Comparison of ENCODE assay signal across 8 cellular contexts in the genomic region with DNA sequence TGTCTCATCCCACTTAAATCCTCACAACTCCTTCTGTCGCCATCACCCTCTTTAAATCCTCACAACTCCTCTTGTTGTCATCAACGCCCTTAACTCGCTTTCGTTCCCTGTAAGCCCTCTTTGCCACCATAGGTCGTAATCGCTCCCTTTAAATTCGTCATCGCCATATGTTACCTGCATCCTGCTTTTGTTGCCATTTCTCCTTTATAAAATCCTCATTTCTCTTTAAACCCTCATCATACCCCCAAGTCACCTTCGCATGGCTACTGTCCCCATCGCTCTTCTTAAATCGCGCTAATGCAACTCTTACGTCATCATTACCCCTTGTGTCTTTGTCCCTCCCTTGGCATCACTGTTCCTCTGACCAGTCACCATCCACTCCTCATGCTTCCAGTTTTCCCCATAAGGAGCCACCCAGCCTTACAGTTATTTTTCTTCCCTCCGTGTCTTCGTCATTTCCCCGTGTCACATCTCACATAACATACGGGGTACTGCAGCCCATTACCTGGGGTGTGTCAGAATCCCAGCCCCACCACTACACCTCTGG. TPM values are rescaled to one million over a fixed set of nuclear protein-coding genes. Genes with fewer than 3 reads are reported as not detected.
DNase-seq lines count a peak whose midpoint lies in the region; ATAC-seq, FAIRE-seq and TF ChIP-seq lines count a peak whose summit lies in the region.

No MANE protein-coding gene starts in this region.

- H2BK15ac ChIP-seq in H1 (ENCODE audit: low read length): no peak overlapping the region

- peaks cover 0 to 5% (median 0%) of the 10 kb centered on the region in 5 donors for H3K36me3 Mint-ChIP-seq in naive thymus-derived CD4-positive, alpha-beta T cell

- CTCF ChIA-PET in H1 (lab: Charles Lee; ENCODE audit: partially characterized antibody): interaction anchor here (2.9 kb wide), 1 partner anchor 116 kb away, joined by 8 read pairs; the partner anchor contains the start of gene BLVRB
- CTCF ChIA-PET in naive thymus-derived CD4-positive, alpha-beta T cell (lab: Charles Lee): interaction anchor here (0.6 kb wide), 1 partner anchor 1715 kb away, joined by 3 read pairs; no protein-coding TSS in a partner anchor

- DNase-seq in Caki2 (ENCODE audit: low read depth): peak; percentile 64
- peak; percentile 46 for DNase-seq in HT-29 (ENCODE audit: low spot score)
- peak; percentile 26 for DNase-seq in SK-MEL-5 (ENCODE audit: low read depth, low spot score)
- no peak for DNase-seq in H1 (ENCODE audit: low read depth in 1 of 2, low spot score in 2 of 2)
- DNase-seq in naive thymus-derived CD4-positive, alpha-beta T cell: peak in 3 of 9 donors; percentile 12 to 26 (median 20)
- no peak for DNase-seq in HPDE6-E6E7 (ENCODE audit: extremely low spot score)

- H2BK20ac ChIP-seq in H1 (ENCODE audit: low read length): no peak overlapping the region

- H3K4ac ChIP-seq in H1 (replicated peaks; ENCODE audit: insufficient read length, low read depth, low read length): peak overlapping the region; percentile 82

- H3K56ac ChIP-seq in H1 (replicated peaks; ENCODE audit: insufficient read length, low read depth, low read length): no peak overlapping the region

- ATAC-seq in naive thymus-derived CD4-positive, alpha-beta T cell: no peak
- ATAC-seq in HG03432 (IDR thresholded peaks at IDR 0.05; ENCODE audit: unreplicated experiment): no peak
- ATAC-seq in HG03342 (IDR thresholded peaks at IDR 0.05; ENCODE audit: unreplicated experiment): no peak

- H2AK5ac ChIP-seq in H1 (ENCODE audit: low read depth, low read length): peak overlapping the region; percentile 69; the same call in 1 of the 2 replicates

- H3K18ac ChIP-seq in H1 (ENCODE audit: extremely low read depth, low read length): peak overlapping the region; percentile 1

- TF ChIP-seq CTCF in H1 (IDR thresholded peaks at IDR 0.05; ENCODE audit: control extremely low read depth in 1 of 3, insufficient read depth in 1 of 3, low read depth in 1 of 3, low read length in 3 of 3): no peak

- H3K9me3 Mint-ChIP-seq in naive thymus-derived CD4-positive, alpha-beta T cell: peaks cover 0 to 4% (median 0%) of the 10 kb centered on the region in 11 donors

- H4K20me1 ChIP-seq in H1 (replicated peaks in 1 of 2; ENCODE audit: control insufficient read depth in 1 of 2, insufficient read depth in 2 of 2, low read length in 2 of 2): peaks cover 0 to 2% of the 10 kb centered on the region in 2 experiments

- POLR2A ChIA-PET in H1 (lab: Charles Lee; ENCODE audit: partially characterized antibody): interaction anchor here (0.6 to 1.5 kb wide), 2 partner anchors 31 to 85 kb away, joined by 3 to 4 read pairs; no protein-coding TSS in a partner anchor
- POLR2A ChIA-PET in naive thymus-derived CD4-positive, alpha-beta T cell (lab: Charles Lee): interaction anchor here (1.0 to 1.5 kb wide), 6 partner anchors 64 to 1020 kb away, joined by 3 to 8 read pairs (median 4); partner anchors contain the start of genes AKT2, BLVRB, SERTAD1 and SERTAD3

- H3K23ac ChIP-seq in H1 (ENCODE audit: insufficient read length): no peak overlapping the region

- peaks cover 0 to 2% (median 0%) of the 10 kb centered on the region in 4 experiments; a peak in 1 of 7 replicates for H3K4me1 ChIP-seq in H1 (replicated peaks in 1 of 4; ENCODE audit: control insufficient read depth in 3 of 4, insufficient read depth in 4 of 4, low read length in 3 of 4)
- H3K4me1 ChIP-seq in naive thymus-derived CD4-positive, alpha-beta T cell (ENCODE audit: control insufficient read depth in 2 of 2, insufficient read depth in 2 of 2, low read length in 2 of 2): peaks cover 7 to 14% of the 10 kb centered on the region in 2 donors

- peaks cover 6% of the 10 kb centered on the region for H3K23me2 ChIP-seq in H1 (ENCODE audit: low read depth, low read length)

- TF ChIP-seq RAD21 in H1 (IDR thresholded peaks at IDR 0.05 in 1 of 2, conservative IDR thresholded peaks at IDR 0.05 in 1 of 2; ENCODE audit: low read depth in 2 of 2, low read length in 2 of 2): no peak

- no peaks in the 10 kb centered on the region for H3K27me3 ChIP-seq in H1 (replicated peaks in 1 of 4; ENCODE audit: control insufficient read depth in 3 of 4, extremely low read depth in 1 of 4, insufficient read depth in 3 of 4, low read length in 3 of 4)
- no peaks in the 10 kb centered on the region for H3K27me3 ChIP-seq in naive thymus-derived CD4-positive, alpha-beta T cell (ENCODE audit: control insufficient read depth in 2 of 2, insufficient read depth in 2 of 2, low read length in 2 of 2)

- no peaks in the 10 kb centered on the region for H3K36me3 ChIP-seq in H1 (ENCODE audit: control insufficient read depth in 2 of 4, insufficient read depth in 4 of 4, low read length in 3 of 4)
- H3K36me3 ChIP-seq in naive thymus-derived CD4-positive, alpha-beta T cell (ENCODE audit: control insufficient read depth in 2 of 3, insufficient read depth in 3 of 3, low read length in 3 of 3): no peaks in the 10 kb centered on the region

- H4K5ac ChIP-seq in H1 (ENCODE audit: insufficient read length, low read depth, low read length): no peak overlapping the region

- intact Hi-C loops in naive thymus-derived CD4-positive, alpha-beta T cell (cut with micrococcal nuclease): loop anchor here (1.0 to 5.0 kb wide), 15 partner anchors 55 to 1978 kb away; partner anchors contain the start of genes AKT2 (in 2 of the 2), B9D2 (in 1 of the 2), MAP3K10 (in 1 of the 2) and MEGF8 (in 1 of the 2)

- peak overlapping the region; percentile 83 to 99 (median 96) for H3K4me3 Mint-ChIP-seq in naive thymus-derived CD4-positive, alpha-beta T cell

- H2AFZ ChIP-seq in H1 (ENCODE audit: low read length): peak overlapping the region; percentile 54; the same call in 1 of the 2 replicates

- H3K4me3 ChIP-seq in H1 (ENCODE audit: extremely low read depth in 1 of 4, insufficient read depth in 2 of 4, low read depth in 3 of 4, low read length in 4 of 4): peak overlapping the region; percentile 80 to 92 (median 87)
- H3K4me3 ChIP-seq in naive thymus-derived CD4-positive, alpha-beta T cell (ENCODE audit: low read length): peak overlapping the region; percentile 61

- FAIRE-seq in H1 (lab: Jason Lieb, UNC): no peak

- peaks cover 0 to 2% (median 0%) of the 10 kb centered on the region in 5 donors for H3K27me3 Mint-ChIP-seq in naive thymus-derived CD4-positive, alpha-beta T cell

- no peak overlapping the region for H3K14ac ChIP-seq in H1 (ENCODE audit: insufficient read length)

- H3K9ac ChIP-seq in H1 (replicated peaks in 1 of 4; ENCODE audit: extremely low read depth in 1 of 4, low read depth in 3 of 4, low read length in 3 of 4): peak overlapping the region; percentile 34 to 48 (median 40)

- H3K79me2 ChIP-seq in H1 (ENCODE audit: control insufficient read depth in 1 of 2, insufficient read depth in 2 of 2, low read length in 2 of 2): peaks cover 3 to 20% of the 10 kb centered on the region in 2 experiments; a peak in 3 of 4 replicates

- 32 to 100% methylated on average over 2 to 17 of the region's 17 CpGs for WGBS in H1 (ENCODE audit: extremely low coverage in 1 of 2, insufficient coverage in 1 of 2, insufficient read length in 1 of 2, insufficient replicate concordance in 2 of 2, low coverage in 1 of 2, low lambda C conversion rate in 2 of 2, missing lambda C conversion rate in 1 of 2), 2 experiments

- H3K27ac Mint-ChIP-seq in naive thymus-derived CD4-positive, alpha-beta T cell: peak overlapping the region; percentile 81 to 97 (median 91)

- peak in 1 of 2 experiments; percentile 53; a peak in 2 of 3 replicates for TF ChIP-seq POLR2A in H1 (IDR thresholded peaks at IDR 0.05; ENCODE audit: control extremely low read depth in 1 of 2, low read depth in 2 of 2, low read length in 2 of 2)

- in situ Hi-C loops in Caki2 (cut with HindIII; ENCODE audit: low pct_unique_long_range_greater_than_20kb, low sequenced_read_pairs) (no loop called here), SK-MEL-5 (cut with HindIII; ENCODE audit: low pct_unique_long_range_greater_than_20kb, low sequenced_read_pairs) (no loop called here)

- peak overlapping the region; percentile 74 to 94 for H3K4me2 ChIP-seq in H1 (ENCODE audit: insufficient read depth in 1 of 2, low read depth in 2 of 2, low read length in 2 of 2)

- H4K8ac ChIP-seq in H1 (ENCODE audit: extremely low read depth, insufficient read depth, low read length): no peak overlapping the region

- H2BK5ac ChIP-seq in H1 (ENCODE audit: low read depth, low read length): peak overlapping the region; percentile 66; the same call in 1 of the 2 replicates

- no peak overlapping the region for H2BK120ac ChIP-seq in H1 (replicated peaks; ENCODE audit: low read depth, low read length)

- H3K4me1 Mint-ChIP-seq in naive thymus-derived CD4-positive, alpha-beta T cell: peaks cover 20 to 51% (median 44%) of the 10 kb centered on the region in 7 donors

- H4K91ac ChIP-seq in H1 (replicated peaks; ENCODE audit: insufficient read length, low read length): no peak overlapping the region

- H3K9me3 ChIP-seq in H1 (ENCODE audit: insufficient read depth in 2 of 2, low read depth in 1 of 2, low read length in 1 of 2): no peaks in the 10 kb centered on the region
- no peaks in the 10 kb centered on the region for H3K9me3 ChIP-seq in naive thymus-derived CD4-positive, alpha-beta T cell (ENCODE audit: control insufficient read depth in 2 of 3, low read length in 3 of 3)

- 0 out of 2 replicates have a peak overlapping the region, but pooled peaks have one; percentile 42 for H3K27ac ChIP-seq in H1 (ENCODE audit: low read depth, low read length)
- H3K27ac ChIP-seq in naive thymus-derived CD4-positive, alpha-beta T cell (ENCODE audit: low read depth, low read length): peak overlapping the region; percentile 86

- TF ChIP-seq EP300 in H1 (IDR thresholded peaks at IDR 0.05; ENCODE audit: borderline replicate concordance in 1 of 2, low read depth in 2 of 2, low read length in 2 of 2): no peak

- H3K79me1 ChIP-seq in H1 (ENCODE audit: low read depth, low read length): no peaks in the 10 kb centered on the region

- H2BK12ac ChIP-seq in H1 (ENCODE audit: low read depth, low read length): peak overlapping the region; percentile 84

RNA-seq across cellular contexts. Expression of gene PLD3, which starts 0.5 kb away (rescaled TPM):
- total RNA-seq in Caki2 (2014; rRNA removed; shearing (Covaris generic); ENCODE audit: low replicate concordance): 381 and 440 TPM in 2 replicates
- 156 and 178 TPM in 2 replicates for total RNA-seq in HT-29 (2014; rRNA removed; shearing (Covaris generic))
- total RNA-seq in SK-MEL-5 (2014; rRNA removed; shearing (Covaris generic)): 69.0 and 73.4 TPM in 2 replicates
- 172 and 195 TPM in 2 replicates for polyA plus RNA-seq in SK-MEL-5 (2015; cell fraction: cytosol; rRNA removed)
- polyA plus RNA-seq in SK-MEL-5 (2015; cell fraction: nucleus; rRNA removed): 63.9 and 65.3 TPM in 2 replicates
- 180 and 189 TPM in 2 replicates for total RNA-seq in H1 (2021; fragmentation: NEBNext Ultra II Directional; extraction: Animal tissue kit (Norgen Biotek cat#: 25700))
- 543 and 635 TPM in 2 replicates for polyA plus RNA-seq in H1 (2011; rRNA removed)
- 255 TPM for polyA plus RNA-seq in H1 (2011; cell fraction: cytosol; rRNA removed)
- polyA plus RNA-seq in H1 (2011; cell fraction: nucleus; rRNA removed): 346 TPM
- polyA plus RNA-seq in H1 (2012, experiment 1 of 2): 187 to 251 TPM (median 244 TPM) in 4 replicates
- 306 TPM for polyA plus RNA-seq in H1 (2012, experiment 2 of 2)
- 352 TPM for polyA plus RNA-seq in H1 (2013, experiment 1 of 2)
- 331 TPM for polyA plus RNA-seq in H1 (2013, experiment 2 of 2)
- 184 and 186 TPM in 2 replicates for polyA minus RNA-seq in H1 (2011; rRNA and poly(A)+ RNA removed)
- polyA minus RNA-seq in H1 (2011; cell fraction: cytosol; rRNA and poly(A)+ RNA removed): 272 TPM
- polyA minus RNA-seq in H1 (2011; cell fraction: nucleus; rRNA and poly(A)+ RNA removed): 145 TPM
- total RNA-seq in naive thymus-derived CD4-positive, alpha-beta T cell: 100 to 1,000 TPM in 3 of 5 experiments, 10 to 100 TPM in 2; 75.4 to 137 (median 114) TPM
- polyA plus RNA-seq in naive thymus-derived CD4-positive, alpha-beta T cell: 10 to 100 TPM; 60.1 to 82.1 TPM

RNA-seq across cellular contexts. Expression of gene C19orf47, which starts 0.8 kb away (rescaled TPM):
- total RNA-seq in Caki2 (2014; rRNA removed; shearing (Covaris generic); ENCODE audit: low replicate concordance): 14.7 and 32.8 TPM in 2 replicates
- total RNA-seq in HT-29 (2014; rRNA removed; shearing (Covaris generic)): 35.7 and 36.9 TPM in 2 replicates
- total RNA-seq in SK-MEL-5 (2014; rRNA removed; shearing (Covaris generic)): 3.4 and 4.1 TPM in 2 replicates
- polyA plus RNA-seq in SK-MEL-5 (2015; cell fraction: cytosol; rRNA removed): 11.2 and 13.0 TPM in 2 replicates
- polyA plus RNA-seq in SK-MEL-5 (2015; cell fraction: nucleus; rRNA removed): 4.2 and 13.6 TPM in 2 replicates
- 16.5 and 17.8 TPM in 2 replicates for total RNA-seq in H1 (2021; fragmentation: NEBNext Ultra II Directional; extraction: Animal tissue kit (Norgen Biotek cat#: 25700))
- polyA plus RNA-seq in H1 (2011; rRNA removed): 27.3 and 32.8 TPM in 2 replicates
- polyA plus RNA-seq in H1 (2011; cell fraction: cytosol; rRNA removed): 16.0 TPM
- polyA plus RNA-seq in H1 (2011; cell fraction: nucleus; rRNA removed): 23.0 TPM
- 8.9 to 15.0 TPM (median 14.5 TPM) in 4 replicates for polyA plus RNA-seq in H1 (2012, experiment 1 of 2)
- 13.7 TPM for polyA plus RNA-seq in H1 (2012, experiment 2 of 2)
- polyA plus RNA-seq in H1 (2013, experiment 1 of 2): 14.2 TPM
- 13.8 TPM for polyA plus RNA-seq in H1 (2013, experiment 2 of 2)
- polyA minus RNA-seq in H1 (2011; rRNA and poly(A)+ RNA removed): 29.3 and 33.2 TPM in 2 replicates
- 18.6 TPM for polyA minus RNA-seq in H1 (2011; cell fraction: cytosol; rRNA and poly(A)+ RNA removed)
- polyA minus RNA-seq in H1 (2011; cell fraction: nucleus; rRNA and poly(A)+ RNA removed): 14.0 TPM
- 10 to 100 TPM; 12.6 to 20.3 (median 15.8) TPM for total RNA-seq in naive thymus-derived CD4-positive, alpha-beta T cell
- 10 to 100 TPM in 1 of 2 donors, 1 to 10 TPM in 1; 9.1 to 13.2 TPM for polyA plus RNA-seq in naive thymus-derived CD4-positive, alpha-beta T cell

RNA-seq across cellular contexts. Expression of gene HIPK4, which starts 40.9 kb away (rescaled TPM):
- total RNA-seq in Caki2 (2014; rRNA removed; shearing (Covaris generic); ENCODE audit: low replicate concordance): not detected in 2 replicates
- 0.10 TPM in 1 of 2 replicates, not detected in the other for total RNA-seq in HT-29 (2014; rRNA removed; shearing (Covaris generic))
- total RNA-seq in SK-MEL-5 (2014; rRNA removed; shearing (Covaris generic)): 0.08 TPM in 1 of 2 replicates, not detected in the other
- 0.06 and 0.50 TPM in 2 replicates for polyA plus RNA-seq in SK-MEL-5 (2015; cell fraction: cytosol; rRNA removed)
- polyA plus RNA-seq in SK-MEL-5 (2015; cell fraction: nucleus; rRNA removed): not detected in 2 replicates
- 0.15 and 0.29 TPM in 2 replicates for total RNA-seq in H1 (2021; fragmentation: NEBNext Ultra II Directional; extraction: Animal tissue kit (Norgen Biotek cat#: 25700))
- polyA plus RNA-seq in H1 (2011; rRNA removed): 0.57 and 0.88 TPM in 2 replicates
- polyA plus RNA-seq in H1 (2011; cell fraction: cytosol; rRNA removed): 0.70 TPM
- polyA plus RNA-seq in H1 (2011; cell fraction: nucleus; rRNA removed): 0.66 TPM
- polyA plus RNA-seq in H1 (2012, experiment 1 of 2): 0.31 to 0.48 TPM (median 0.34 TPM) in 4 replicates
- 0.16 TPM for polyA plus RNA-seq in H1 (2012, experiment 2 of 2)
- 0.18 TPM for polyA plus RNA-seq in H1 (2013, experiment 1 of 2)
- polyA plus RNA-seq in H1 (2013, experiment 2 of 2): 0.26 TPM
- polyA minus RNA-seq in H1 (2011; rRNA and poly(A)+ RNA removed): 0.09 and 0.37 TPM in 2 replicates
- 0.44 TPM for polyA minus RNA-seq in H1 (2011; cell fraction: cytosol; rRNA and poly(A)+ RNA removed)
- polyA minus RNA-seq in H1 (2011; cell fraction: nucleus; rRNA and poly(A)+ RNA removed): 0.30 TPM
- total RNA-seq in naive thymus-derived CD4-positive, alpha-beta T cell: under 1 TPM in 2 of 5 experiments, not detected in 3; 0.12 to 0.24 TPM
- not detected for polyA plus RNA-seq in naive thymus-derived CD4-positive, alpha-beta T cell

Comparison
In these comparisons a context has a peak if more than half of its experiments do, and no peak if none do; other contexts are left out.
1. DNase-seq: peak in Caki2 (single experiment), HT-29 (single experiment) and SK-MEL-5 (single experiment); none in H1 (0 of 2) and HPDE6-E6E7 (single experiment).